8 cellular contexts compared by ENCODE assay signal in the genomic region with DNA sequence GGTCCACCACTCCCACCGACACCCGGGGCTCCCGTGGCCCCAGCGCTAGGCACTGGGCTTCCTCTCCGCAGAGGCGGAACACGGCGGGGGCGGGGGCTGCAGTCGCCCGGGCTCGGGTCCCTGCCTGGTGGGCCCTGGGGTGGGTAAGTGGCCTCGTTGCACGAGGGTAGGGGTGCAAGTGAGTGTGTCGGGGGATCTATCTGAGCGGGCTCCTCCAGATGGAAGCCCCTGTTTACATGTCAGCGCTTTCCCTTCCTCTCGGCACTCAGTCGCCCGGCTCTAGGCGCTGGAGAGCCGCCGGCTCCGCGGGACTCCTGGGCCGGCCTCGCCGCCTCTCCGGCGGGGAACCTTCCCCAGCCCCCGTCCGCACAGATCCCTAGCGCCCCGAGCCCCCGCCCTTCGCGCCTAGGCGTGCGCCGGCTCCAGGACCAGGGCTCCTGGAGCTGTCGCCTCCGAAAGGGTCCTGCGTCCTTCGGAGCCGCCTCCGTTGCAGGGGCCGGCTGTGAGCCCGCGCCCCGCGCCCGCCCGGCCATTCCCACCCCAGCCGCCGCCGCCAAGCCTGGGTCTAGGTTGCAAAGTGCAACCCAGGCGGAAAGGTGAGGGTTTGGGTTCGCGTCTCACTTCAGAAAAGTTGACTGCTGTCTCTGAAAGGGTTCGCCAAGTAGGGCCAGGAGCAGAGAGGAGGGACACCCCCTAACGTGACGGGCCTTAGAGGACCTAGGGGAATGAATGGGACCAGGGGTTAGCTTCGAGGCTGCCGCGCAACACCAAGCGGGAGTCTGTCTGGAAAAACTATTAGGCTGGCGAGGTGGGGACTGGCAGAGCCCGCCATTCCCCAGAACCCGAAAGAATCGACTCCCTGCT. TPM values are rescaled to one million over a fixed set of nuclear protein-coding genes. Genes with fewer than 3 reads are reported as not detected.
DNase-seq lines count a peak whose midpoint lies in the region; ATAC-seq and TF ChIP-seq lines count a peak whose summit lies in the region.

No MANE protein-coding gene starts in this region.

- TF ChIP-seq POLR2A in gastroesophageal sphincter (IDR thresholded peaks at IDR 0.05): no peak

- H3K36me3 Mint-ChIP-seq in activated CD8-positive, alpha-beta memory T cell treated with anti-CD3 and anti-CD28 coated beads, Interleukin-2, amount 10 ng/mL, durations not matched to agents 7 days and 5 days: peaks cover 34% of the 10 kb centered on the region

- no peaks in the 10 kb centered on the region for H3K9me3 Mint-ChIP-seq in activated CD8-positive, alpha-beta memory T cell treated with anti-CD3 and anti-CD28 coated beads, Interleukin-2, amount 10 ng/mL, durations not matched to agents 7 days and 5 days (ENCODE audit: low read depth)

- intact Hi-C loops in psoas muscle (cut with DNase I): no loop called here

- H3K27me3 ChIP-seq in gastroesophageal sphincter (peaks cover 77% of the 10 kb centered on the region), psoas muscle (ENCODE audit: insufficient read depth in 3 of 3, low read length in 2 of 3) (peaks cover 0 to 55% (median 9%) of the 10 kb centered on the region in 3 donors)

- peaks cover 0 to 47% (median 4%) of the 10 kb centered on the region in 3 donors for H3K4me1 ChIP-seq in gastroesophageal sphincter
- peaks cover 12% of the 10 kb centered on the region for H3K4me1 ChIP-seq in psoas muscle

- TF ChIP-seq EP300 in gastroesophageal sphincter (IDR thresholded peaks at IDR 0.05): no peak

- peaks cover 17% of the 10 kb centered on the region for H3K27me3 Mint-ChIP-seq in activated CD8-positive, alpha-beta memory T cell treated with anti-CD3 and anti-CD28 coated beads, Interleukin-2, amount 10 ng/mL, durations not matched to agents 7 days and 5 days

- WGBS in gastroesophageal sphincter (ENCODE audit: low coverage in 1 of 2), 2 donors: 51% methylated on average over 9 of the region's 70 CpGs; no CpG with 5 or more reads in 1 of the 2 donors
- WGBS in psoas muscle, 3 donors: 7 to 9% (median 8%) methylated on average over 56 to 70 of the region's 70 CpGs

- peaks cover 45% of the 10 kb centered on the region for H3K4me1 Mint-ChIP-seq in activated CD8-positive, alpha-beta memory T cell treated with anti-CD3 and anti-CD28 coated beads, Interleukin-2, amount 10 ng/mL, durations not matched to agents 7 days and 5 days

- H3K9me3 ChIP-seq in gastroesophageal sphincter (no peaks in the 10 kb centered on the region), psoas muscle (no peaks in the 10 kb centered on the region)

- peak overlapping the region; percentile 82 for H3K4me3 Mint-ChIP-seq in activated CD8-positive, alpha-beta memory T cell treated with anti-CD3 and anti-CD28 coated beads, Interleukin-2, amount 10 ng/mL, durations not matched to agents 7 days and 5 days

- H3K27ac Mint-ChIP-seq in activated CD8-positive, alpha-beta memory T cell treated with anti-CD3 and anti-CD28 coated beads, Interleukin-2, amount 10 ng/mL, durations not matched to agents 7 days and 5 days: peak overlapping the region; percentile 90

- CTCF ChIA-PET in activated CD8-positive, alpha-beta memory T cell treated with anti-CD3 and anti-CD28 coated beads, Interleukin-2, amount 10 ng/mL, durations not matched to agents 7 days and 5 days (lab: Charles Lee): interaction anchor here (1.4 to 2.1 kb wide), 5 partner anchors 11 to 62 kb away, joined by 5 to 12 read pairs (median 7); no protein-coding TSS in a partner anchor

- H3K4me3 ChIP-seq in gastroesophageal sphincter: peak overlapping the region; percentile 32 to 69
- peak overlapping the region; percentile 74 for H3K4me3 ChIP-seq in psoas muscle

- no peak for TF ChIP-seq CTCF in gastroesophageal sphincter (IDR thresholded peaks at IDR 0.05)
- no peak for TF ChIP-seq CTCF in psoas muscle (IDR thresholded peaks at IDR 0.05)

- ATAC-seq in GM18511 (IDR thresholded peaks at IDR 0.05; ENCODE audit: unreplicated experiment) (peak; percentile 27), HG03045 (IDR thresholded peaks at IDR 0.05; ENCODE audit: unreplicated experiment) (peak; percentile 22), gastroesophageal sphincter (no peak), psoas muscle (peak; percentile 28 to 43 (median 36)), HG03520 (IDR thresholded peaks at IDR 0.05; ENCODE audit: unreplicated experiment) (no peak), GM18870 (IDR thresholded peaks at IDR 0.05; ENCODE audit: unreplicated experiment) (no peak)
- ATAC-seq in activated CD8-positive, alpha-beta memory T cell treated with anti-CD3 and anti-CD28 coated beads, Interleukin-2, amount 10 ng/mL, durations not matched to agents 7 days and 5 days: peak; percentile 37

- H3K27ac ChIP-seq in gastroesophageal sphincter: peak overlapping the region in 3 of 4 donors; percentile 75 to 88 (median 81)
- H3K27ac ChIP-seq in psoas muscle: peak overlapping the region; percentile 75

- peak; percentile 61 for DNase-seq in activated CD8-positive, alpha-beta memory T cell treated with anti-CD3 and anti-CD28 coated beads, Interleukin-2, amount 10 ng/mL, durations not matched to agents 7 days and 5 days
- DNase-seq in psoas muscle (peak in 1 of 2 donors; percentile 64), SW480 (ENCODE audit: low spot score) (no peak)

- H3K36me3 ChIP-seq in gastroesophageal sphincter: no peaks in the 10 kb centered on the region
- no peaks in the 10 kb centered on the region for H3K36me3 ChIP-seq in psoas muscle (ENCODE audit: insufficient read depth in 1 of 2, low read depth in 1 of 2)

RNA-seq across cellular contexts. Expression of a gene that starts 1.0 kb away (rescaled TPM):
- total RNA-seq in activated CD8-positive, alpha-beta memory T cell treated with anti-CD3 and anti-CD28 coated beads, Interleukin-2, amount 10 ng/mL, durations not matched to agents 7 days and 5 days: 100 to 1,000 TPM in 1 of 2 experiments, 10 to 100 TPM in 1; 85.0 to 105 TPM
- 10 to 100 TPM; 13.8 to 21.6 (median 17.9) TPM for total RNA-seq in gastroesophageal sphincter
- 10 to 100 TPM in 3 of 4 donors, 1 to 10 TPM in 1; 8.8 to 13.1 (median 12.7) TPM for total RNA-seq in psoas muscle
- 1 to 10 TPM; 3.3 to 5.5 (median 5.2) TPM for polyA plus RNA-seq in psoas muscle

Comparison
In these comparisons a context has a peak if more than half of its experiments do, and no peak if none do; other contexts are left out.
1. ATAC-seq: peak in GM18511 (single experiment), HG03045 (single experiment), activated CD8-positive, alpha-beta memory T cell treated with anti-CD3 and anti-CD28 coated beads, Interleukin-2, amount 10 ng/mL, durations not matched to agents 7 days and 5 days (single experiment) and psoas muscle (4 of 4); none in gastroesophageal sphincter (single experiment), HG03520 (single experiment) and GM18870 (single experiment).